In the genomic region with DNA sequence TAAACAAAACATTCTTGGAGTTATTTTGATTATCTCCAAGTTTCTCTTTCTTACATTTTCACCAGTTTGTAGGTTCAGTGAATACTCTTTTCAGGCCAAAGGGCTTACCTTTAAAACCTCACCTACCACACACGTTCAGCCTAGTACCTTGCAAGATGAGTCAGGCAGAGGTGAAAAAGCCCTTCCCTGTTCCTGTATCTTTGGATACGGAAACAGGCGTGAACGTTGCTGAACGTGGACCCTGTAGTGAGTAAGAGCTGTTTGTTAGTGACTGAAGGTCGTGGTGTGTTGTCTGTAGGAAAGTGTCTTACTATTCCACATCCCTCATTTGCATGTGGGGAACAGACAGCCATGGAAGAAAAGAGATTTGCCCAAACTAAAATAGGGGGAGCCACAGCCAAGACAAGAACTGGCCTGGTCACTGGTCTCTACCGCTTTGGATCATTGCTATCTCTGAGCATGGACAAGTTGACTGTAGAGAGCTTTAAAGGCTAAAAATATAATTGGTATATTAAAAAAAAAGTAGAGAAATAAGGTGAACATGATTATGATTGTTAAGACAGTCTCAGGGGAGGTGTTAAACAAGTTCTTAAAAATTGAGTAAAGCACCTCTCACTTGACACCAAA, we compare ENCODE assay signal across 12 cellular contexts. TPM values are rescaled to one million over a fixed set of nuclear protein-coding genes. Genes with fewer than 3 reads are reported as not detected.
DNase-seq lines count a peak whose midpoint lies in the region; ATAC-seq, FAIRE-seq and TF ChIP-seq lines count a peak whose summit lies in the region.
"Had no signal": no experiment of that assay in that cellular context is flagged by ENCODE, and none has a peak within 500 bp of the region (broad histone marks: within the 10 kb centered on the region; RNA-seq: fewer than 3 reads in every experiment).

No MANE protein-coding gene starts in this region.

- H3K9me3 ChIP-seq in K562 (replicated peaks; ENCODE audit: control insufficient read depth, insufficient read depth, low read depth, low read length) (no peaks in the 10 kb centered on the region), lower lobe of right lung (no peaks in the 10 kb centered on the region), suprapubic skin (no peaks in the 10 kb centered on the region), kidney (ENCODE audit: control insufficient read depth in 1 of 2, low read length in 2 of 2) (no peaks in the 10 kb centered on the region)

- no peak overlapping the region for H2AFZ ChIP-seq in K562 (ENCODE audit: low read depth, low read length)

- peaks cover 81% of the 10 kb centered on the region for H3K79me2 ChIP-seq in K562 (ENCODE audit: control insufficient read depth, insufficient read depth, low read length)

- in situ Hi-C loops in K562 (cut with MboI) = no loop called here

- peak overlapping the region; percentile 15 for H3K27ac Mint-ChIP-seq in activated T-cell treated with anti-CD3 and anti-CD28 coated beads, Interleukin-2, amount 50 U/mL, for 24 hours
- H3K27ac Mint-ChIP-seq: activated CD8-positive, alpha-beta memory T cell treated with anti-CD3 and anti-CD28 coated beads, Interleukin-2, amount 10 ng/mL, durations not matched to agents 7 days and 5 days had no signal

- H3K27me3 Mint-ChIP-seq in activated T-cell treated with anti-CD3 and anti-CD28 coated beads, Interleukin-2, amount 50 U/mL, for 24 hours = no peaks in the 10 kb centered on the region
- H3K27me3 Mint-ChIP-seq: activated CD8-positive, alpha-beta memory T cell treated with anti-CD3 and anti-CD28 coated beads, Interleukin-2, amount 10 ng/mL, durations not matched to agents 7 days and 5 days had no signal

- H3K4me3 Mint-ChIP-seq in activated T-cell treated with anti-CD3 and anti-CD28 coated beads, Interleukin-2, amount 50 U/mL, for 24 hours = no peak overlapping the region
- H3K4me3 Mint-ChIP-seq: activated CD8-positive, alpha-beta memory T cell treated with anti-CD3 and anti-CD28 coated beads, Interleukin-2, amount 10 ng/mL, durations not matched to agents 7 days and 5 days had no signal

- no peak overlapping the region for H3K4me2 ChIP-seq in K562 (ENCODE audit: insufficient read depth, low read length)

- FAIRE-seq in K562 (lab: Jason Lieb, UNC) = no peak
- no peak for FAIRE-seq in kidney (lab: Jason Lieb, UNC)
- FAIRE-seq in frontal cortex (lab: Jason Lieb, UNC) = no peak

- intact Hi-C loops in K562 (cut with micrococcal nuclease) = loop anchor here (10.0 kb wide), 1 partner anchor 402 kb away; the partner anchor contains the start of genes CEP89 and FAAP24
- intact Hi-C loops in lower lobe of right lung (cut with DNase I) = no loop called here
- intact Hi-C loops in kidney (cut with DNase I) = no loop called here

- BruUV-seq in K562 (replicated peaks; lab: Mats Ljungman, UMichigan) = no TSS peak

- H3K36me3 Mint-ChIP-seq in activated T-cell treated with anti-CD3 and anti-CD28 coated beads, Interleukin-2, amount 50 U/mL, for 24 hours (ENCODE audit: low read depth) = peaks cover 65% of the 10 kb centered on the region

- TF ChIP-seq POLR2A in K562 (conservative IDR thresholded peaks at IDR 0.05) (no peak), suprapubic skin (IDR thresholded peaks at IDR 0.05) (no peak)

- peaks cover 3% of the 10 kb centered on the region for H3K9me1 ChIP-seq in K562 (ENCODE audit: control insufficient read depth, insufficient read depth, low read length)

- no peak for DNase-seq in activated T-cell treated with anti-CD3 and anti-CD28 coated beads, Interleukin-2, amount 50 U/mL, for 24 hours
- no peak for DNase-seq in activated T-cell treated with anti-CD3 and anti-CD28 coated beads, Interleukin-2, amount 50 U/mL, for 1 hour
- DNase-seq in K562 (ENCODE audit: extremely low read depth in 1 of 4, low spot score in 3 of 4) (no peak), lower lobe of right lung (no peak), suprapubic skin (ENCODE audit: low spot score in 2 of 2) (peak in 1 of 2 donors; percentile 48), kidney (no peak), activated gamma-delta T cell (lab: John Stamatoyannopoulos, UW) (no peak), frontal cortex (ENCODE audit: low spot score in 2 of 2) (no peak)
- DNase-seq: DMS53, NCI-H1105, NCI-H82 had no signal

- H4K20me1 ChIP-seq in K562 (replicated peaks; ENCODE audit: control insufficient read depth, insufficient read depth, low read length) = peaks cover 75% of the 10 kb centered on the region

- H3K36me3 ChIP-seq in K562 (ENCODE audit: control insufficient read depth, insufficient read depth, low read length) = peaks cover 31% of the 10 kb centered on the region
- peaks cover 28% of the 10 kb centered on the region for H3K36me3 ChIP-seq in lower lobe of right lung
- peaks cover 5% of the 10 kb centered on the region for H3K36me3 ChIP-seq in suprapubic skin
- H3K36me3 ChIP-seq in kidney (ENCODE audit: control insufficient read depth in 1 of 2, insufficient read depth in 2 of 2, low read length in 2 of 2) = peaks cover 5 to 6% of the 10 kb centered on the region in 2 donors

- CTCF ChIA-PET in K562 (lab: Yijun Ruan, JAX; ENCODE audit: low intra/inter-chr PET ratio) = no interaction called here

- POLR2A ChIA-PET in K562 (lab: Yijun Ruan, JAX) = interaction anchor here (0.7 to 4.2 kb wide), 7 partner anchors 10 to 75 kb away, joined by 3 to 16 read pairs (median 5); partner anchors contain the start of gene CEBPA

- H3K9me3 Mint-ChIP-seq in activated T-cell treated with anti-CD3 and anti-CD28 coated beads, Interleukin-2, amount 50 U/mL, for 24 hours = no peaks in the 10 kb centered on the region

- no peak for TF ChIP-seq RAD21 in K562 (CRISPR knock-in tag; conservative IDR thresholded peaks at IDR 0.05 in 1 of 2, IDR thresholded peaks at IDR 0.05 in 1 of 2)

- 69% methylated on average over 7 of the region's 7 CpGs for WGBS in K562 (ENCODE audit: insufficient coverage, low coverage, missing lambda C conversion rate)
- WGBS in suprapubic skin = 55% methylated on average over 7 of the region's 7 CpGs

- peaks cover 19 to 20% of the 10 kb centered on the region in 2 experiments; a peak in 4 of 5 replicates for H3K4me1 ChIP-seq in K562 (replicated peaks in 1 of 2; ENCODE audit: control insufficient read depth in 2 of 2, insufficient read depth in 2 of 2, low read length in 2 of 2)
- H3K4me1 ChIP-seq in lower lobe of right lung = peaks cover 38% of the 10 kb centered on the region
- H3K4me1 ChIP-seq in suprapubic skin = peaks cover 61% of the 10 kb centered on the region
- H3K4me1 ChIP-seq in kidney (ENCODE audit: control insufficient read depth in 1 of 2, insufficient read depth in 1 of 2, low read depth in 1 of 2, low read length in 2 of 2) = peaks cover 19 to 23% of the 10 kb centered on the region in 2 donors

- H3K9ac ChIP-seq in K562 (ENCODE audit: insufficient read depth in 1 of 2, low read depth in 2 of 2, low read length in 2 of 2) (no peak overlapping the region), kidney (ENCODE audit: low read length in 2 of 2) (no peak overlapping the region)

- no peak overlapping the region for H3K27ac ChIP-seq in K562 (ENCODE audit: extremely low read depth, low read depth, low read length)
- peak overlapping the region; percentile 55 for H3K27ac ChIP-seq in lower lobe of right lung
- peak overlapping the region; percentile 79 for H3K27ac ChIP-seq in suprapubic skin
- peak overlapping the region in 1 of 2 donors; percentile 46 for H3K27ac ChIP-seq in kidney (ENCODE audit: low read depth in 2 of 2, low read length in 2 of 2)

- TF ChIP-seq CTCF in K562 (IDR thresholded peaks at IDR 0.05 in 2 of 3, conservative IDR thresholded peaks at IDR 0.05 in 1 of 3; ENCODE audit: insufficient read depth in 2 of 3, low read depth in 1 of 3, low read length in 3 of 3) = no peak
- TF ChIP-seq CTCF in lower lobe of right lung (IDR thresholded peaks at IDR 0.05) = no peak
- no peak for TF ChIP-seq CTCF in suprapubic skin (IDR thresholded peaks at IDR 0.05)
- no peak for TF ChIP-seq CTCF in kidney (IDR thresholded peaks at IDR 0.05; ENCODE audit: borderline replicate concordance, extremely low read depth, insufficient read depth)

- H3K4me1 Mint-ChIP-seq in activated T-cell treated with anti-CD3 and anti-CD28 coated beads, Interleukin-2, amount 50 U/mL, for 24 hours (ENCODE audit: low read depth) = peaks cover 73% of the 10 kb centered on the region

- ATAC-seq in K562 (no peak), lower lobe of right lung (no peak)
- ATAC-seq: activated CD8-positive, alpha-beta memory T cell treated with anti-CD3 and anti-CD28 coated beads, Interleukin-2, amount 10 ng/mL, durations not matched to agents 7 days and 5 days had no signal

- no peak for TF ChIP-seq EP300 in K562 (IDR thresholded peaks at IDR 0.05; ENCODE audit: low read length)
- TF ChIP-seq EP300 in suprapubic skin (IDR thresholded peaks at IDR 0.05) = no peak

- no peaks in the 10 kb centered on the region for H3K27me3 ChIP-seq in K562 (ENCODE audit: control insufficient read depth in 2 of 2, insufficient read depth in 2 of 2, low read length in 2 of 2)
- no peaks in the 10 kb centered on the region for H3K27me3 ChIP-seq in lower lobe of right lung (ENCODE audit: low read depth)
- no peaks in the 10 kb centered on the region for H3K27me3 ChIP-seq in suprapubic skin

- no peak overlapping the region for H3K4me3 ChIP-seq in K562
- no peak overlapping the region for H3K4me3 ChIP-seq in lower lobe of right lung
- no peak overlapping the region for H3K4me3 ChIP-seq in suprapubic skin
- H3K4me3 ChIP-seq in kidney (ENCODE audit: low read length in 2 of 2) = no peak overlapping the region

RNA-seq across cellular contexts. Expression of gene CEBPG, which starts 3.5 kb away (rescaled TPM):
- 10.0 and 38.4 TPM in 2 replicates for total RNA-seq in K562 (2011; cell fraction: chromatin; rRNA removed; ENCODE audit: low replicate concordance)
- 8.7 and 12.4 TPM in 2 replicates for total RNA-seq in K562 (2011; cell fraction: nucleolus; rRNA removed)
- 16.9 and 22.7 TPM in 2 replicates for total RNA-seq in K562 (2011; cell fraction: nucleoplasm; rRNA removed)
- total RNA-seq in K562 (2014; rRNA removed) (29.7 and 31.2 TPM in 2 replicates), K562 (2014; rRNA removed; fragmentation: Illumina TruSeq; extraction: Trizol) (34.9 and 42.3 TPM in 2 replicates), K562 (2015; rRNA removed; fragmentation: Illumina TruSeq; extraction: Trizol) (15.0 and 17.3 TPM in 2 replicates), K562 (2021) (29.7 and 34.6 TPM in 2 replicates), lower lobe of right lung (29.6 TPM), suprapubic skin (10 to 100 TPM; 37.7 to 63.0 (median 45.2) TPM), kidney (22.4 TPM), frontal cortex (54.6 TPM)
- polyA plus RNA-seq in K562 (2011; rRNA removed) (30.9 and 31.2 TPM in 2 replicates), K562 (2014; fragmentation: Illumina TruSeq; extraction: Trizol) (28.8 and 30.1 TPM in 2 replicates), K562 (2014; fragmentation: Nextera tagmentation; extraction: Ambion mirVana) (1 to 10 TPM; 9.5 to 9.8 TPM), K562 (2014; rRNA removed) (30.2 and 33.0 TPM in 2 replicates), kidney (ENCODE audit: insufficient read depth, low read depth, low replicate concordance) (13.0 TPM)
- 9.2 and 18.2 TPM in 2 replicates for polyA plus RNA-seq in K562 (2011; cell fraction: cytosol; rRNA removed)
- 11.6 and 23.1 TPM in 2 replicates for polyA plus RNA-seq in K562 (2011; cell fraction: nucleus; rRNA removed)
- polyA plus RNA-seq in K562 (2012) = 16.1 and 50.7 TPM in 2 replicates
- polyA minus RNA-seq in K562 (2011; rRNA and poly(A)+ RNA removed) = 31.5 and 41.1 TPM in 2 replicates
- polyA minus RNA-seq in K562 (2011; cell fraction: cytosol; rRNA and poly(A)+ RNA removed) = 10.6 and 12.5 TPM in 2 replicates
- polyA minus RNA-seq in K562 (2011; cell fraction: nucleus; rRNA and poly(A)+ RNA removed) = 7.7 and 21.0 TPM in 2 replicates
